ENCODE assay signal across 8 cellular contexts in the genomic region with DNA sequence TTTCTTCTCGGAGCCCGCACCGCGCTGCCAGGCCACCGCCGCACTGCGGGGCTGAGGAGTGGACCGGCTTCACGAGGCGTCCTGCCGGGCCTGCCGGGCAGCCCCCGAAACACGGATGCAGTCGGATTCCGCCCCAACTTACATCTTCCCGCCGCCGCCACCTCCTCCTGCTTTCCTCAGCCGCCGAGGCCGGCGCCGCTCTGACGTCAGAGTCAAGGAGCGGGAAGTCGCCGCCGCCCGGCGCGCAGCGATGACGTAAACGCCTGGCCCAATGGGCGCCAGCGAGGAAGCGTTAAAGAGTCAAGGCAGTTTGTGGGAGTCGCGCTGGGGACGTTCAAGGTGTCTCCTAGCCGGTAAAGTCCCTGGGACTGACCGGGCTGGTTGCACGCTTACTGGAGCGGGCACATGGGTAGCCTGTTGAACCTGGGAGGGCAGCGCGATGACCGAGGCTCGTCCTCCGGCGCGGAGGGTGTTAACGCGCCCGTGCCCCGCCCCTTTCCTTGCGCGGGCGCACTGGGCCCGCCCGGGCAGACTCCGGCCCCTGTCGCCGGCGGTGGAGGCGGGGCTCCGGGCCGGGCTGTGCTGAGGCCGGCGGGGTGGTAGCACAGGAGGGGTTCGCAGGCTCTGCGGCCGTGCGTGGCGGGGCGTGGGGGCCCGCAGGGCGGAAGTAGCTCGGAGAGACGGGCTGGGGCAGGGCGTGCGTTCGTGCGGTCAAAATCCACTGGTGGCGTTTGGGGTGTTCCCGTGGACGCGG. TPM values are rescaled to one million over a fixed set of nuclear protein-coding genes. Genes with fewer than 3 reads are reported as not detected.
A peak's percentile ranks its signal among the peaks of the same experiment; 100 is the strongest.
DNase-seq lines count a peak whose midpoint lies in the region; ATAC-seq and TF ChIP-seq lines count a peak whose summit lies in the region.

Gene RNPS1, minus strand, starts transcription at position 214 of the 754 bp plus-strand sequence. CDS start 3,483 bp downstream, outside the sequence.

- peak; percentile 72 for ATAC-seq in GM21515 (IDR thresholded peaks at IDR 0.05; ENCODE audit: unreplicated experiment)

- DNase-seq in DMS 273 (lab: John Stamatoyannopoulos, UW; ENCODE audit: unreplicated experiment): peak; percentile 99
- peak; percentile 98 for DNase-seq in HuH-7 (ENCODE audit: low spot score)
- DNase-seq in activated T-cell treated with anti-CD3 and anti-CD28 coated beads for 1 hour (ENCODE audit: low read depth): peak; percentile 90
- DNase-seq in epithelial cell of esophagus (ENCODE audit: low read depth): peak; percentile 97
- DNase-seq in stimulated activated CD8-positive, alpha-beta memory T cell treated with anti-CD3 and anti-CD28 coated beads, Interleukin-2, amount 100 ng/mL, for 48 hours (ENCODE audit: low read depth in 2 of 2): peak; percentile 95 to 96

- peaks cover 35% of the 10 kb centered on the region for H3K36me3 ChIP-seq in OCI-LY1 (ENCODE audit: insufficient read depth, low read length)

- no peaks in the 10 kb centered on the region for H4K20me1 ChIP-seq in OCI-LY1 (ENCODE audit: insufficient read depth, low read length)

- H3K27ac ChIP-seq in OCI-LY1 (ENCODE audit: low read depth, low read length, poor library complexity, severe bottlenecking): peak within 1 kb of the TSS; percentile 80

- H3K9me3 ChIP-seq in OCI-LY1 (ENCODE audit: low read length): no peaks in the 10 kb centered on the region
- no peaks in the 10 kb centered on the region for H3K9me3 ChIP-seq in mononuclear cell (ENCODE audit: low read depth, low read length)

- H3F3A ChIP-seq in OCI-LY1 (ENCODE audit: insufficient read depth, low read length): no peaks in the 10 kb centered on the region

- H3K9me2 ChIP-seq in OCI-LY1 (ENCODE audit: low read depth, low read length): no peaks in the 10 kb centered on the region

- H3K27me3 ChIP-seq in OCI-LY1 (ENCODE audit: insufficient read depth, low read length) (no peaks in the 10 kb centered on the region), mononuclear cell (ENCODE audit: insufficient read depth, low read length) (no peaks in the 10 kb centered on the region)

- H3K9ac ChIP-seq in OCI-LY1 (ENCODE audit: low read length): peak within 1 kb of the TSS; percentile 72

- H3K4me1 ChIP-seq in OCI-LY1 (ENCODE audit: insufficient read depth, low read length, severe bottlenecking): peaks cover 27% of the 10 kb centered on the region
- peaks cover 35% of the 10 kb centered on the region for H3K4me1 ChIP-seq in mononuclear cell (ENCODE audit: insufficient read depth, low read length)

- TF ChIP-seq CTCF in OCI-LY1 (IDR thresholded peaks at IDR 0.05; ENCODE audit: low read length): no peak
- no peak for TF ChIP-seq CTCF in epithelial cell of esophagus (IDR thresholded peaks at IDR 0.05; ENCODE audit: insufficient read depth, low read depth, low read length, missing control alignments)

- H3K4me3 ChIP-seq in OCI-LY1 (ENCODE audit: low read depth, low read length, poor library complexity, severe bottlenecking): peak within 1 kb of the TSS; percentile 86
- H3K4me3 ChIP-seq in epithelial cell of esophagus (ENCODE audit: low read length): peak within 1 kb of the TSS; percentile 83
- peak within 1 kb of the TSS; percentile 79 for H3K4me3 ChIP-seq in mononuclear cell (ENCODE audit: low read length)

- H3K4me2 ChIP-seq in OCI-LY1 (ENCODE audit: low read length): peak within 1 kb of the TSS; percentile 87

- H3K79me2 ChIP-seq in OCI-LY1 (ENCODE audit: insufficient read depth, low read length): peaks cover 41% of the 10 kb centered on the region

- no peak within 1 kb of the TSS for H2AFZ ChIP-seq in OCI-LY1 (ENCODE audit: low read length)

RNA-seq across cellular contexts. Expression of gene RNPS1, which starts in this region (rescaled TPM):
- total RNA-seq in mononuclear cell: 156 TPM

Comparison
In these comparisons a context has a peak if more than half of its experiments do, and no peak if none do; other contexts are left out.
1. Peak in every context shown above with its lines: DNase-seq, ATAC-seq, H3K4me3 ChIP-seq and H3K27ac ChIP-seq.